16 cellular contexts compared by ENCODE assay signal in the genomic region with DNA sequence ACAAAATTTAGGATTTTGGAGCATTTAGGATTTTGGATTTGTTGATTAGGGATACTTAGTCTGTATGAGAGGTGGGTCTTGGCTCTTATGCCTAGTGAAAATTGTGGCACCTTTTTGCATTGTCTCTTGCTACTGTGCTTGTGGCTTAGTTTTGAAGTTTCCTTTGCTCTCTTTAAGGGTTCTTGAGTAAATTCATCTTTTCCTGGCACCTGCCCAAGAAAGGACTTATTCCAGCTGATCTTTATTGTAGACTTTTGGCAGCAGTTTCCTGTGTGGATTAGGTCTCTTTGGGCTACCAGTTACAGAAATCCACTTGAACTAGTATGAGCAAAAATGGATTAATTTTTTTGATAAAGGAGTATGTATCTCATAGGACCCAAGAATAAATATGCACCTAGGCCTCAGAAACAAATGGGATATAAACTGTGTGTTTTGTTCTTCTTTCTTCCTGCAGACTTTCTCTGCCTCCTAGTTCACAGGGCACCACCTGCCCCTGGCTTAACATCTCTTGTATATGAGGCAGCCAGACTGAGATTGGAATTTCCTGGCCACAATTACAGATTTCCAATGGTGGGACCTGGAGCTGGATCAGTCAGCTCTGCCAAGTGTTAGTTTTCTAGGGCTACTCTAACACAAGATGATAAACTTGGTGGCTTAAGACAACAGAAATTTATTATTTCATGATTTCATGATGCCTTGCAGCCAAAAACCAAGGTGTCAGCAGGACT. TPM values are rescaled to one million over a fixed set of nuclear protein-coding genes. Genes with fewer than 3 reads are reported as not detected.
DNase-seq lines count a peak whose midpoint lies in the region; TF ChIP-seq lines count a peak whose summit lies in the region.
"Had no signal": no experiment of that assay in that cellular context is flagged by ENCODE, and none has a peak within 500 bp of the region (broad histone marks: within the 10 kb centered on the region; RNA-seq: fewer than 3 reads in every experiment).

No MANE protein-coding gene starts in this region.

- DNase-seq in DMS79 treated with DMSO at 0.1 percent for 48 hours (lab: John Stamatoyannopoulos, UW) = peak; percentile 80
- DNase-seq in KBM-7 = peak; percentile 19
- DNase-seq in astrocyte of the hippocampus (ENCODE audit: low read depth, low spot score) = peak; percentile 23
- DNase-seq in hepatocyte (ENCODE audit: low spot score) = peak; percentile 8
- no peak for DNase-seq in AG08396 (ENCODE audit: low spot score)
- DNase-seq in NCI-H510A (lab: John Stamatoyannopoulos, UW) = no peak
- DNase-seq in NCI-H226 = no peak
- DNase-seq in osteoblast (ENCODE audit: insufficient read length, low spot score, missing footprints) = no peak
- DNase-seq: activated CD8-positive, alpha-beta T cell treated with anti-CD3 and anti-CD28 coated beads, Interleukin-2, amount 10 ng/mL, durations not matched to agents 7 days and 5 days; activated effector memory CD4-positive, alpha-beta T cell treated with anti-CD3 and anti-CD28 coated beads, Interleukin-2, amount 50 U/mL, for 16 hours; MM.1S; natural killer cell; T1000 had no signal

- H3K36me3 ChIP-seq in hepatocyte (replicated peaks; ENCODE audit: insufficient read depth, low read depth) (no peaks in the 10 kb centered on the region), osteoblast (ENCODE audit: insufficient read depth, low read length) (no peaks in the 10 kb centered on the region)

- H3K9me3 ChIP-seq in hepatocyte (ENCODE audit: low read depth) (no peaks in the 10 kb centered on the region), osteoblast (ENCODE audit: low read depth, low read length) (no peaks in the 10 kb centered on the region)

- H3K27me3 ChIP-seq in hepatocyte (no peaks in the 10 kb centered on the region), osteoblast (ENCODE audit: insufficient read depth, low read length) (no peaks in the 10 kb centered on the region)
- H3K27me3 ChIP-seq: BLaER1 had no signal

- in situ Hi-C loops in KBM-7 (cut with MboI; ENCODE audit: low pct_unique_long_range_greater_than_20kb, low sequenced_read_pairs) = no loop called here

- H4K20me1 ChIP-seq in hepatocyte (ENCODE audit: insufficient read depth, poor library complexity, severe bottlenecking) (no peaks in the 10 kb centered on the region), osteoblast (ENCODE audit: insufficient read depth, low read length) (no peaks in the 10 kb centered on the region)
- H4K20me1 ChIP-seq: BLaER1 had no signal

- H2AFZ ChIP-seq in hepatocyte (no peak overlapping the region), osteoblast (ENCODE audit: low read length) (no peak overlapping the region)

- no peak overlapping the region for H3K4me3 ChIP-seq in hepatocyte
- H3K4me3 ChIP-seq in osteoblast (ENCODE audit: insufficient read depth, low read length) = no peak overlapping the region
- H3K4me3 ChIP-seq: BLaER1, skin epidermis had no signal

- no peak for TF ChIP-seq CTCF in hepatocyte (IDR thresholded peaks at IDR 0.05; ENCODE audit: poor library complexity)
- no peak for TF ChIP-seq CTCF in osteoblast (IDR thresholded peaks at IDR 0.05; ENCODE audit: extremely low read depth, low read depth, low read length)

- no peak overlapping the region for H3K4me2 ChIP-seq in hepatocyte
- H3K4me2 ChIP-seq in osteoblast (ENCODE audit: insufficient read depth, low read length) = no peak overlapping the region
- H3K4me2 ChIP-seq: BLaER1 had no signal

- no peaks in the 10 kb centered on the region for H3K79me2 ChIP-seq in hepatocyte
- H3K79me2 ChIP-seq in osteoblast (ENCODE audit: insufficient read depth, low read length) = no peaks in the 10 kb centered on the region

- H3K9me2 ChIP-seq in hepatocyte (replicated peaks; ENCODE audit: insufficient read depth) = no peaks in the 10 kb centered on the region

- H3K4me1 ChIP-seq in hepatocyte (ENCODE audit: insufficient read depth) (peaks cover 6% of the 10 kb centered on the region), osteoblast (ENCODE audit: insufficient read depth, low read length) (peaks cover 8% of the 10 kb centered on the region)

- H3K27ac ChIP-seq in hepatocyte (no peak overlapping the region), osteoblast (ENCODE audit: low read depth, low read length) (no peak overlapping the region)
- H3K27ac ChIP-seq: BLaER1, RWPE1, skin epidermis had no signal

RNA-seq across cellular contexts. Expression of a gene that starts 44.6 kb away (rescaled TPM):
- total RNA-seq in hepatocyte (54.1 and 55.6 TPM in 2 replicates), osteoblast (45.6 and 53.0 TPM in 2 replicates)
- polyA plus RNA-seq in hepatocyte = 16.6 and 21.7 TPM in 2 replicates

Comparison
In these comparisons a context has a peak if more than half of its experiments do, and no peak if none do; other contexts are left out.
1. DNase-seq: peak in DMS79 treated with DMSO at 0.1 percent for 48 hours (single experiment), KBM-7 (single experiment), astrocyte of the hippocampus (single experiment) and hepatocyte (single experiment); none in AG08396 (single experiment), NCI-H510A (single experiment), NCI-H226 (single experiment) and osteoblast (single experiment).